9 cellular contexts compared by ENCODE assay signal in genomic region chr5:134227259-134227658, GRCh38. TPM values are rescaled to one million over a fixed set of nuclear protein-coding genes. Genes with fewer than 3 reads are reported as not detected.
A peak's percentile ranks its signal among the peaks of the same experiment; 100 is the strongest.
DNase-seq lines count a peak whose midpoint lies in the region; ATAC-seq, FAIRE-seq and TF ChIP-seq lines count a peak whose summit lies in the region.
"Had no signal": no experiment of that assay in that cellular context is flagged by ENCODE, and none has a peak within 500 bp of the region (broad histone marks: within the 10 kb centered on the region; RNA-seq: fewer than 3 reads in every experiment).

No MANE protein-coding gene starts in this region.

- H3K9me3 Mint-ChIP-seq in stimulated activated naive B cell treated with anti-CD40 and anti-IgM and Interleukin-4, amounts not matched to agents 10 μg/mL and 1 μg/mL and 100 μg/mL, for 72 hours = no peaks in the 10 kb centered on the region

- intact Hi-C loops in body of pancreas (cut with DNase I) (no loop called here), kidney (cut with DNase I) (no loop called here)

- no peak for FAIRE-seq in kidney (lab: Jason Lieb, UNC)

- H3K27ac ChIP-seq in GM23248 (0 out of 2 replicates have a peak overlapping the region, but pooled peaks have one; percentile 98), body of pancreas (peak overlapping the region; percentile 98 to 100 (median 100)), kidney (ENCODE audit: low read depth in 2 of 2, low read length in 2 of 2) (peak overlapping the region; percentile 100)

- H3K36me3 ChIP-seq in GM23248 (ENCODE audit: low read depth) (no peaks in the 10 kb centered on the region), body of pancreas (replicated peaks in 1 of 2; ENCODE audit: insufficient read depth in 1 of 2, low read depth in 2 of 2) (no peaks in the 10 kb centered on the region), kidney (ENCODE audit: control insufficient read depth in 1 of 2, insufficient read depth in 2 of 2, low read length in 2 of 2) (no peaks in the 10 kb centered on the region)

- peak overlapping the region; percentile 100 for H3K27ac Mint-ChIP-seq in stimulated activated naive B cell treated with anti-CD40 and anti-IgM and Interleukin-4, amounts not matched to agents 10 μg/mL and 1 μg/mL and 100 μg/mL, for 72 hours

- peaks cover 50% of the 10 kb centered on the region for H3K79me2 ChIP-seq in GM23248 (ENCODE audit: insufficient read depth)

- peaks cover 22% of the 10 kb centered on the region for H3K4me1 ChIP-seq in GM23248 (ENCODE audit: insufficient read depth)
- peaks cover 34% of the 10 kb centered on the region for H3K4me1 ChIP-seq in body of pancreas
- H3K4me1 ChIP-seq in kidney (ENCODE audit: control insufficient read depth in 1 of 2, insufficient read depth in 1 of 2, low read depth in 1 of 2, low read length in 2 of 2) = peaks cover 14 to 27% of the 10 kb centered on the region in 2 donors

- H2AFZ ChIP-seq in GM23248 = peak overlapping the region; percentile 98

- H4K20me1 ChIP-seq in GM23248 (ENCODE audit: insufficient read depth) = peaks cover 24% of the 10 kb centered on the region

- H3K4me1 Mint-ChIP-seq in stimulated activated naive B cell treated with anti-CD40 and anti-IgM and Interleukin-4, amounts not matched to agents 10 μg/mL and 1 μg/mL and 100 μg/mL, for 72 hours = peaks cover 20 to 27% of the 10 kb centered on the region in 2 donors

- TF ChIP-seq POLR2A in body of pancreas (IDR thresholded peaks at IDR 0.05) = no peak

- H3K4me3 Mint-ChIP-seq in stimulated activated naive B cell treated with anti-CD40 and anti-IgM and Interleukin-4, amounts not matched to agents 10 μg/mL and 1 μg/mL and 100 μg/mL, for 72 hours = peak overlapping the region; percentile 98 to 100

- H3K9me3 ChIP-seq in GM23248 (ENCODE audit: low read depth) (no peaks in the 10 kb centered on the region), body of pancreas (no peaks in the 10 kb centered on the region), kidney (ENCODE audit: control insufficient read depth in 1 of 2, low read length in 2 of 2) (no peaks in the 10 kb centered on the region)
- H3K9me3 ChIP-seq: SJSA1 had no signal

- 17 to 22% methylated on average over 5 of the region's 5 CpGs for WGBS in GM23248 (ENCODE audit: low coverage in 1 of 2, low lambda C conversion rate in 2 of 2, missing lambda C conversion rate in 2 of 2), 2 experiments
- 52 to 54% methylated on average over 5 of the region's 5 CpGs for WGBS in body of pancreas, 2 donors

- peak overlapping the region; percentile 94 for H3K4me2 ChIP-seq in GM23248 (ENCODE audit: unreplicated experiment)

- peaks cover 20 to 25% of the 10 kb centered on the region in 2 donors for H3K36me3 Mint-ChIP-seq in stimulated activated naive B cell treated with anti-CD40 and anti-IgM and Interleukin-4, amounts not matched to agents 10 μg/mL and 1 μg/mL and 100 μg/mL, for 72 hours

- H3K27me3 ChIP-seq in GM23248 (replicated peaks; ENCODE audit: insufficient read depth) (no peaks in the 10 kb centered on the region), body of pancreas (no peaks in the 10 kb centered on the region)
- H3K27me3 ChIP-seq: SJSA1 had no signal

- no peaks in the 10 kb centered on the region for H3K9me2 ChIP-seq in GM23248 (ENCODE audit: insufficient read depth)

- H3F3A ChIP-seq in GM23248 (ENCODE audit: insufficient read depth) = peaks cover 21% of the 10 kb centered on the region

- DNase-seq in GM23248 (peak; percentile 70), NCI-H510A treated with DMSO at 0.1 percent for 48 hours (lab: John Stamatoyannopoulos, UW) (peak; percentile 58), body of pancreas (peak in 2 of 4 donors; percentile 10 to 21), kidney (no peak), AG08395 (ENCODE audit: low spot score) (no peak)
- DNase-seq in stimulated activated naive B cell treated with anti-CD40 and anti-IgM and Interleukin-4, amounts not matched to agents 10 μg/mL and 1 μg/mL and 100 μg/mL, for 72 hours = no peak

- no peaks in the 10 kb centered on the region for H3K27me3 Mint-ChIP-seq in stimulated activated naive B cell treated with anti-CD40 and anti-IgM and Interleukin-4, amounts not matched to agents 10 μg/mL and 1 μg/mL and 100 μg/mL, for 72 hours

- ATAC-seq in body of pancreas (no peak), GM21381 (IDR thresholded peaks at IDR 0.05; ENCODE audit: unreplicated experiment) (no peak), GM21528 (IDR thresholded peaks at IDR 0.05; ENCODE audit: low FRiP score, unreplicated experiment) (no peak)
- ATAC-seq in stimulated activated naive B cell treated with anti-CD40 and anti-IgM and Interleukin-4, amounts not matched to agents 10 μg/mL and 1 μg/mL and 100 μg/mL, for 72 hours (replicated peaks) = no peak

- H3K4me3 ChIP-seq in GM23248 (peak overlapping the region; percentile 96), body of pancreas (no peak overlapping the region), kidney (ENCODE audit: low read length in 2 of 2) (peak overlapping the region; percentile 81 to 90)

- peak overlapping the region; percentile 100 for H3K9ac ChIP-seq in GM23248
- H3K9ac ChIP-seq in kidney (ENCODE audit: low read length in 2 of 2) = peak overlapping the region in 1 of 2 donors; percentile 95

- in situ Hi-C loops in GM23248 (cut with MboI) = no loop called here

- TF ChIP-seq CTCF in body of pancreas (IDR thresholded peaks at IDR 0.05) (no peak), kidney (IDR thresholded peaks at IDR 0.05; ENCODE audit: borderline replicate concordance, extremely low read depth, insufficient read depth) (no peak)

RNA-seq across cellular contexts. Expression of gene PPP2CA, which starts 1.4 kb away (rescaled TPM):
- total RNA-seq in GM23248 (2014; rRNA removed; shearing (Covaris generic)) = 184 and 193 TPM in 2 replicates
- polyA plus RNA-seq in GM23248 (2016; fragmentation: Nextera tagmentation; extraction: Ambion mirVana) (223 and 249 TPM in 2 replicates), kidney (ENCODE audit: insufficient read depth, low read depth, low replicate concordance) (94.8 TPM)
- total RNA-seq in body of pancreas (100 to 1,000 TPM in 1 of 2 donors, 10 to 100 TPM in 1; 45.9 to 194 TPM), kidney (121 TPM)

RNA-seq across cellular contexts. Expression of gene SKP1, which starts 50.5 kb away (rescaled TPM):
- 238 and 245 TPM in 2 replicates for total RNA-seq in GM23248 (2014; rRNA removed; shearing (Covaris generic))
- polyA plus RNA-seq in GM23248 (2016; fragmentation: Nextera tagmentation; extraction: Ambion mirVana) (1,125 and 1,145 TPM in 2 replicates), kidney (ENCODE audit: insufficient read depth, low read depth, low replicate concordance) (848 TPM)
- total RNA-seq in body of pancreas (10 to 100 TPM; 31.6 to 46.8 TPM), kidney (380 TPM)

Comparison
In these comparisons a context has a peak if more than half of its experiments do, and no peak if none do; other contexts are left out.
1. DNase-seq: peak in GM23248 (single experiment) and NCI-H510A treated with DMSO at 0.1 percent for 48 hours (single experiment); none in kidney (single experiment), stimulated activated naive B cell treated with anti-CD40 and anti-IgM and Interleukin-4, amounts not matched to agents 10 μg/mL and 1 μg/mL and 100 μg/mL, for 72 hours (single experiment) and AG08395 (single experiment).
2. H3K4me3 ChIP-seq: peak in GM23248 (single experiment) and kidney (2 of 2); none in body of pancreas (0 of 2).
3. Peak in every context shown above with its lines, with median percentiles within 50 percentile points of each other: H3K27ac ChIP-seq.